1 cellular context compared by ENCODE assay signal in the genomic region with DNA sequence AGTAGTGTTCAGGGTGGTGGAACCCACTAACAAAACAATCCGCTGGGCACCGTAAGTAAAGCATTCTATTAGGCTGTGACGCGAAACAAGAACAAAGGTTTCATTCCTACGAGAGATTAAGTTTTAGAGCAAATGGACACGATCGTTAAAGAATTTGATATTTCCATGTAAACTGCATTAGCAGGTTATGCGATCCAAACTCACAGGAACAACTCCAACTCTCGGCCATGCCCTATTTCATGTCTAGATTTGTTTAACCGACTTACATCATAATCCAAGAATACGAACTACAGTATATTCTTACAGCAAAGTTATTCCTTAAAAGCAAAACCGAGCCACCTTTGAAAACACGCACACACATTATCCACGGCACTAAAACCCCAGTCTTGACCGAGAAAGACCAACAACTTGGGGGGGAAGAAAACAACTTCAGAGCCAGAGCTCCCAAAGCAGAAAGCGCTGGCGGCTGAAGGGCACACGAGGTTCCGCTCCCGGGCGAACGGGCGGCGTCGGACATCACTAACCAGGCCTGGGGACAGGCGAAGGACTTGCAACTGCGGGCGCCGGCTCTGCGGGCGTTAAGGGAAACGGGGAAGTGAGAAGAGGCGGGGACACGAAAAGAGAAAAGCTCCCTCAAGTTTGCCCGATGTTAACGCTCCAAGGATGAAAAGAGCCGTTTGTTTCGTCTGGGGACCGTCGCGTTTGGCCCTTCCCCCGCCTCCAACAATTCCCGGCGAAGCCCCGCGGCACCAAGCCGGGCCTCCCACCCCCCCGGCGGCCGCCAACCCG.
TF ChIP-seq lines count a peak whose summit lies in the region.

No MANE protein-coding gene starts in this region.

TF ChIP-seq in A549, 52 proteins besides CTCF, POLR2A, EP300 and RAD21 (continued from another document):
- TF ChIP-seq E2F6 (IDR thresholded peaks at IDR 0.05; ENCODE audit: borderline replicate concordance, low read depth), result 0 out of 2 replicates have a peak, but pooled peaks have one; percentile 41
- 0 out of 2 replicates have a peak, but pooled peaks have one; percentile 61 for TF ChIP-seq PHF8 (IDR thresholded peaks at IDR 0.05; ENCODE audit: borderline replicate concordance, low read depth)
